20 cellular contexts compared by ENCODE assay signal in the genomic region with DNA sequence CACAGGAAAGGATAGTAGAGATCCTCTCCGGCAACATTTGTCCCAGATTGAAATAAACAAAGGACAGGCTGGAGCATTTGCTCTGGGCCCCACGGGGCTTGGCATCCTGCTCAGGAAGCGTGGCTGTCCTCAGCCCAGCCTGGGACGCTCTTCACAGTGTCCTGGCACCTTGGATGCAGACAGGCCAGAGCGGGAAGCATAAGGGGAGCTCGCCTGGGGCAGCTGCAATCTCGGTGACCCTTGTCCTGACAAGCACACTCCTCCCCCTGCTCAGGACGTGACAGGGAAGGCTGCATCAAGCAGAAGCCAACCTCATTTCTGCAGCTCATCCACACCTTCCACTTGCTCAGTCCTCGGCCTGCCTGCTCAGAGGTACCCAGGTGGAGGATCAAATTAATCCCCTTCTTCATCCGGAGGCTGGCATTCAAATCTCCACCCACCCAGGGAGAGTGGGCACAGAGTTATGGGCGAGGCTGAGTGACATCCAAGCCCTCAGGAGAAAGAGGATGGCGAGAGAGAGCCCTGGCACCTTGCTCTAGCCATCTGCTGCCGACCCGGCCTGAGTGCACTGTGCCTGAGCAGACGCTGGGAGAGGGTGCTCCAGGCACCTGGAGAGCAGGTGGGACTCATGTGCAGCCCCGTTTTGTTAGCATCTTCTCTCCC. TPM values are rescaled to one million over a fixed set of nuclear protein-coding genes. Genes with fewer than 3 reads are reported as not detected.
DNase-seq lines count a peak whose midpoint lies in the region; ATAC-seq, FAIRE-seq and TF ChIP-seq lines count a peak whose summit lies in the region.
"Had no signal": no experiment of that assay in that cellular context is flagged by ENCODE, and none has a peak within 500 bp of the region (broad histone marks: within the 10 kb centered on the region; RNA-seq: fewer than 3 reads in every experiment).

No MANE protein-coding gene starts in this region.

- H3K9me3 ChIP-seq in right atrium auricular region = no peaks in the 10 kb centered on the region
- H3K9me3 ChIP-seq: Caco-2 had no signal

- no peaks in the 10 kb centered on the region for H3K36me3 Mint-ChIP-seq in progenitor cell of endocrine pancreas (ENCODE audit: insufficient read depth)

- H3K4me1 ChIP-seq in right atrium auricular region = no peaks in the 10 kb centered on the region

- H3K9me3 Mint-ChIP-seq in progenitor cell of endocrine pancreas (ENCODE audit: low read depth) = no peaks in the 10 kb centered on the region

- H3K36me3 ChIP-seq in right atrium auricular region (no peaks in the 10 kb centered on the region), bronchial epithelial cell (ENCODE audit: control insufficient read depth, insufficient read depth, low read length) (no peaks in the 10 kb centered on the region)

- ATAC-seq in Right ventricle myocardium superior (ENCODE audit: poor library complexity) = peak; percentile 57
- ATAC-seq in HG02678 (IDR thresholded peaks at IDR 0.05; ENCODE audit: unreplicated experiment) = no peak
- ATAC-seq: K562 had no signal

- no peak overlapping the region for H3K4me3 ChIP-seq in right atrium auricular region
- no peak overlapping the region for H3K4me3 ChIP-seq in bronchial epithelial cell (ENCODE audit: low read depth, low read length)
- H3K4me3 ChIP-seq: GM23248, K562 had no signal

- H3K4me1 Mint-ChIP-seq in progenitor cell of endocrine pancreas (ENCODE audit: low read depth) = no peaks in the 10 kb centered on the region

- DNase-seq in Right ventricle myocardium superior = no peak
- DNase-seq in right atrium auricular region (ENCODE audit: low spot score) = no peak
- no peak for DNase-seq in bronchial epithelial cell (ENCODE audit: low read depth)
- DNase-seq in left kidney (ENCODE audit: low read depth, low spot score) = peak; percentile 49
- DNase-seq in progenitor cell of endocrine pancreas (ENCODE audit: low spot score, unreplicated experiment) = no peak
- no peak for DNase-seq in inferior parietal cortex (ENCODE audit: extremely low spot score)
- no peak for DNase-seq in UCSD-AML1 (lab: John Stamatoyannopoulos, UW; ENCODE audit: unreplicated experiment)
- DNase-seq: AML-193, DMS79, GF-D8, GM23248, NCI-H1105, NCI-H1694 treated with DMSO at 0.1 percent for 48 hours, NCI-H446, NCI-H748 treated with DMSO at 0.1 percent for 48 hours, SIG-M5 had no signal

- intact Hi-C loops in Right ventricle myocardium superior (cut with DNase I) = no loop called here

- no peak for TF ChIP-seq CTCF in right atrium auricular region (IDR thresholded peaks at IDR 0.05)
- no peak for TF ChIP-seq CTCF in bronchial epithelial cell (IDR thresholded peaks at IDR 0.05; ENCODE audit: insufficient read depth, low read length, severe bottlenecking)
- no peak for TF ChIP-seq CTCF in progenitor cell of endocrine pancreas (IDR thresholded peaks at IDR 0.05; ENCODE audit: unreplicated experiment)

- H3K27me3 ChIP-seq in right atrium auricular region = no peaks in the 10 kb centered on the region
- no peaks in the 10 kb centered on the region for H3K27me3 ChIP-seq in bronchial epithelial cell (ENCODE audit: control insufficient read depth, insufficient read depth, low read length)

- peak overlapping the region; percentile 16 for H3K27ac Mint-ChIP-seq in progenitor cell of endocrine pancreas

- FAIRE-seq in bronchial epithelial cell (lab: Jason Lieb, UNC) = peak; percentile 32
- FAIRE-seq: K562, RCC 7860 had no signal

- H3K4me3 Mint-ChIP-seq in progenitor cell of endocrine pancreas (ENCODE audit: low read depth) = no peak overlapping the region

- no peaks in the 10 kb centered on the region for H3K27me3 Mint-ChIP-seq in progenitor cell of endocrine pancreas

- no peak overlapping the region for H3K27ac ChIP-seq in right atrium auricular region
- H3K27ac ChIP-seq: GM23248 had no signal

RNA-seq across cellular contexts. Expression of gene ABRAXAS2, which starts 47.6 kb away (rescaled TPM):
- total RNA-seq in Right ventricle myocardium superior (12.1 TPM), right atrium auricular region (1 to 10 TPM; 9.9 to 10.0 TPM), bronchial epithelial cell (12.2 and 12.6 TPM in 2 replicates), progenitor cell of endocrine pancreas (13.5 and 14.7 TPM in 2 replicates)

RNA-seq across cellular contexts. Expression of gene EEF1AKMT2, which starts 57.6 kb away (rescaled TPM):
- total RNA-seq in Right ventricle myocardium superior (11.9 TPM), right atrium auricular region (10 to 100 TPM in 1 of 2 donors, 1 to 10 TPM in 1; 9.6 to 10.2 TPM), bronchial epithelial cell (16.5 and 21.1 TPM in 2 replicates), progenitor cell of endocrine pancreas (16.1 and 17.1 TPM in 2 replicates)
